In the genomic region with DNA sequence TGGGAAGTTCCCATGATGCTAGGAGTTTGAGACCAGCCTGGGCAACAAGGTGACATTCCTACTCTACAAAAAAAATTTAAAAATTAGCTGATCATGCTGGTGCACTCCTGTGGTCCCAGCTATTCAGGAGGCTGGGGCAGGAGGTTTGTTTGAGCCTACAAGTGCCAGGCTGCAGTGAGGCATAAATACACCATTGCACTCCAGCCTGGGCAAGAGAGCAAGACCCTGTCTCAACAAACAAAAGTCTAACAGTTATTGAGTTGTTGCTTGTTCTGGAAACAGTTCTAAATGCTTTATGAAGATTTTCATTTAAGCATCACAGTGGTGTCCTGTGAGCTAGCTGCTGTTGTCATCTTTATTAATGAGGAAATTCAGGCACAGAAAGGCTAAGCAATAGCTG, we compare ENCODE assay signal across 2 cellular contexts. TPM values are rescaled to one million over a fixed set of nuclear protein-coding genes. Genes with fewer than 3 reads are reported as not detected.
"Had no signal": no experiment of that assay in that cellular context is flagged by ENCODE, and none has a peak within 500 bp of the region (broad histone marks: within the 10 kb centered on the region; RNA-seq: fewer than 3 reads in every experiment).

No MANE protein-coding gene starts in this region.

RNA-seq across cellular contexts. Expression of gene ANKRD18B, which starts 4.0 kb away (rescaled TPM):
- total RNA-seq: activated B cell treated with CpG ODN at 0.5 μM for 24 hours; activated CD8-positive, alpha-beta T cell treated with anti-CD3 and anti-CD28 coated beads, Interleukin-2, amount 10 ng/mL, durations not matched to agents 7 days and 5 days had no signal
